8 cellular contexts compared by ENCODE assay signal in genomic region chr3:101561630-101562328, GRCh38. TPM values are rescaled to one million over a fixed set of nuclear protein-coding genes. Genes with fewer than 3 reads are reported as not detected.
DNase-seq lines count a peak whose midpoint lies in the region; ATAC-seq and TF ChIP-seq lines count a peak whose summit lies in the region.

TSS of gene TRMT10C (plus strand) at chr3:101561868. CDS start at chr3:101564782, 2,914 bp downstream.

- in situ Hi-C loops in KBM-7 (cut with MboI; ENCODE audit: low pct_unique_long_range_greater_than_20kb, low sequenced_read_pairs): no loop called here

- no peaks in the 10 kb centered on the region for H3K27me3 ChIP-seq in Peyer's patch
- H3K27me3 ChIP-seq in esophagus muscularis mucosa: peaks cover 0 to 23% (median 0%) of the 10 kb centered on the region in 4 donors
- no peaks in the 10 kb centered on the region for H3K27me3 ChIP-seq in muscle layer of duodenum (ENCODE audit: low read depth, low read length)

- 0% methylated on average over 18 of the region's 35 CpGs for WGBS in esophagus muscularis mucosa

- TF ChIP-seq POLR2A in Peyer's patch (IDR thresholded peaks at IDR 0.05) (peak; percentile 59 to 86), esophagus muscularis mucosa (IDR thresholded peaks at IDR 0.05; ENCODE audit: low read depth) (peak; percentile 49)

- TF ChIP-seq EP300 in esophagus muscularis mucosa (IDR thresholded peaks at IDR 0.05): no peak

- H3K4me3 ChIP-seq in Peyer's patch (peak within 1 kb of the TSS; percentile 57 to 83 (median 74)), esophagus muscularis mucosa (peak within 1 kb of the TSS; percentile 63 to 87 (median 74)), muscle layer of duodenum (ENCODE audit: low read depth in 1 of 2, low read length in 2 of 2) (peak within 1 kb of the TSS; percentile 81 to 98)

- H3K36me3 ChIP-seq in Peyer's patch (peaks cover 0 to 17% (median 0%) of the 10 kb centered on the region in 3 donors), esophagus muscularis mucosa (peaks cover 0 to 22% (median 20%) of the 10 kb centered on the region in 4 donors), muscle layer of duodenum (ENCODE audit: control insufficient read depth in 1 of 2, insufficient read depth in 2 of 2, low read length in 2 of 2) (peaks cover 13 to 17% of the 10 kb centered on the region in 2 donors)

- TF ChIP-seq CTCF in Peyer's patch (IDR thresholded peaks at IDR 0.05): peak in 1 of 6 experiments; percentile 4
- TF ChIP-seq CTCF in esophagus muscularis mucosa (IDR thresholded peaks at IDR 0.05): no peak

- H3K9me3 ChIP-seq in Peyer's patch (no peaks in the 10 kb centered on the region), esophagus muscularis mucosa (no peaks in the 10 kb centered on the region), muscle layer of duodenum (ENCODE audit: control insufficient read depth in 1 of 2, low read length in 2 of 2) (no peaks in the 10 kb centered on the region)

- DNase-seq in DMS53 (lab: John Stamatoyannopoulos, UW) (peak; percentile 94), KBM-7 (peak; percentile 95), Peyer's patch (peak; percentile 85 to 96 (median 92)), esophagus muscularis mucosa (ENCODE audit: extremely low spot score) (peak; percentile 97)
- peak; percentile 92 to 94 for DNase-seq in activated T-cell treated with anti-CD3 and anti-CD28 coated beads, Interleukin-2, amount 50 U/mL, for 48 hours
- peak; percentile 85 to 87 for DNase-seq in stimulated activated CD8-positive, alpha-beta memory T cell treated with anti-CD3 and anti-CD28 coated beads, Interleukin-7, amount 100 ng/mL, for 4 hours (ENCODE audit: low read depth in 2 of 2)

- peak; percentile 100 for ATAC-seq in GM21717 (IDR thresholded peaks at IDR 0.05; ENCODE audit: unreplicated experiment)

- H3K27ac ChIP-seq in Peyer's patch: peak within 1 kb of the TSS; percentile 81 to 91 (median 87)
- H3K27ac ChIP-seq in esophagus muscularis mucosa (replicated peaks in 1 of 4): peak within 1 kb of the TSS; percentile 85 to 91 (median 88)
- peak within 1 kb of the TSS; percentile 97 for H3K27ac ChIP-seq in muscle layer of duodenum (ENCODE audit: low read length)

- H3K4me1 ChIP-seq in Peyer's patch: peaks cover 0 to 12% (median 5%) of the 10 kb centered on the region in 4 donors
- H3K4me1 ChIP-seq in esophagus muscularis mucosa: peaks cover 13 to 34% (median 31%) of the 10 kb centered on the region in 4 donors
- H3K4me1 ChIP-seq in muscle layer of duodenum (ENCODE audit: control insufficient read depth in 1 of 2, insufficient read depth in 2 of 2, low read length in 2 of 2): peaks cover 7 to 33% of the 10 kb centered on the region in 2 donors

- intact Hi-C loops in esophagus muscularis mucosa (cut with DNase I): loop anchor here (5.0 kb wide), 1 partner anchor 49 kb away; the partner anchor contains the start of gene SENP7

RNA-seq across cellular contexts. Expression of gene TRMT10C, which starts in this region (rescaled TPM):
- total RNA-seq in Peyer's patch: 10 to 100 TPM in 3 of 4 donors, 1 to 10 TPM in 1; 8.5 to 28.9 (median 13.1) TPM
- 10 to 100 TPM; 14.4 to 21.7 (median 17.3) TPM for total RNA-seq in esophagus muscularis mucosa

Comparison
In these comparisons a context has a peak if more than half of its experiments do, and no peak if none do; other contexts are left out.
1. Peak in every context shown above with its lines: DNase-seq, ATAC-seq, H3K4me3 ChIP-seq and H3K27ac ChIP-seq.